ENCODE assay signal across 8 cellular contexts in the genomic region with DNA sequence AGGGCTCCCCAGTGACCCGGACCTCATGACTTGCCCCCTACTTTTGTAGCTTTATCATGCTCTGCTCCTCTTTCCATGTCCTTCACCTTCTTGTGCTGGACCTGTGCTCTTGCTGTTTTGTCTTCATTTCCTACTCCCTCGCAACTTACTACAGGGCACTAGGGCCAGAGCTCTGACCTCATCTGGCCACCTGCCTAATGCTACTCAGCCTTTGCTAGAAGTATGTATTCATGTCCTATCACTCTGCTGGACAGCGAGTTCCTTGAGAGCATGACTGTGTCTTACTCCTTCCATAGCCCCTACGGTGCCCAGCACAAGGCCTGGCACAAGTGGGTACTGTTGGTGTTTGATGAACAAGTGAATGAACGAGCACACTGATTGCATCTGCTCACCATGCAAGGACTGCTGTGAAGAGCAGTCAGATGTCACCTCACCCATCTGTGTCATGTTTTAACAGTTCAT. TPM values are rescaled to one million over a fixed set of nuclear protein-coding genes. Genes with fewer than 3 reads are reported as not detected.
A peak's percentile ranks its signal among the peaks of the same experiment; 100 is the strongest.
DNase-seq lines count a peak whose midpoint lies in the region; ATAC-seq and TF ChIP-seq lines count a peak whose summit lies in the region.

No MANE protein-coding gene starts in this region.

- H3K4me3 Mint-ChIP-seq in CD14-positive monocyte = peak overlapping the region; percentile 93 to 97
- peak overlapping the region; percentile 87 for H3K4me3 Mint-ChIP-seq in central memory CD8-positive, alpha-beta T cell
- H3K4me3 Mint-ChIP-seq in naive B cell = peak overlapping the region; percentile 67 to 99 (median 94)

- no peaks in the 10 kb centered on the region for H3K9me3 ChIP-seq in MG63

- H3K27me3 Mint-ChIP-seq in CD14-positive monocyte (ENCODE audit: low read depth in 3 of 3) = peaks cover 0 to 4% (median 3%) of the 10 kb centered on the region in 3 donors
- H3K27me3 Mint-ChIP-seq in central memory CD8-positive, alpha-beta T cell = no peaks in the 10 kb centered on the region
- H3K27me3 Mint-ChIP-seq in naive B cell = no peaks in the 10 kb centered on the region

- ATAC-seq in central memory CD8-positive, alpha-beta T cell (replicated peaks; ENCODE audit: extremely low read depth, poor library complexity, severe bottlenecking) = no peak
- ATAC-seq in naive B cell (ENCODE audit: low read depth in 2 of 2) = no peak
- no peak for ATAC-seq in HG02840 (IDR thresholded peaks at IDR 0.05; ENCODE audit: low FRiP score, unreplicated experiment)
- ATAC-seq in GM18868 (IDR thresholded peaks at IDR 0.05; ENCODE audit: unreplicated experiment) = no peak

- H3K36me3 ChIP-seq in MG63 = peaks cover 13% of the 10 kb centered on the region

- no peak for TF ChIP-seq CTCF in CD14-positive monocyte (IDR thresholded peaks at IDR 0.05)

- H3K4me3 ChIP-seq in MG63 = peak overlapping the region; percentile 97; the same call in 1 of the 2 replicates

- intact Hi-C loops in CD14-positive monocyte (cut with micrococcal nuclease) = loop anchor here in 1 of 2 donors (2.0 to 5.0 kb wide), 2 partner anchors 36 to 177 kb away; partner anchors contain the start of genes AUNIP and PAFAH2

- H3K27ac Mint-ChIP-seq in CD14-positive monocyte (peak overlapping the region in 4 of 7 donors; percentile 7 to 94 (median 34)), naive B cell (peak overlapping the region in 4 of 6 donors; percentile 19 to 96 (median 42))
- no peak overlapping the region for H3K27ac Mint-ChIP-seq in central memory CD8-positive, alpha-beta T cell (ENCODE audit: low read depth)

- H3K36me3 Mint-ChIP-seq in CD14-positive monocyte (peaks cover 20 to 34% of the 10 kb centered on the region in 2 donors), naive B cell (no peaks in the 10 kb centered on the region)
- peaks cover 30% of the 10 kb centered on the region for H3K36me3 Mint-ChIP-seq in central memory CD8-positive, alpha-beta T cell (ENCODE audit: insufficient read depth)

- H3K9me3 Mint-ChIP-seq in CD14-positive monocyte (peaks cover 0 to 2% (median 0%) of the 10 kb centered on the region in 7 donors), naive B cell (no peaks in the 10 kb centered on the region)
- no peaks in the 10 kb centered on the region for H3K9me3 Mint-ChIP-seq in central memory CD8-positive, alpha-beta T cell

- H3K27me3 ChIP-seq in MG63 = no peaks in the 10 kb centered on the region

- H3K4me1 Mint-ChIP-seq in CD14-positive monocyte (peaks cover 36% of the 10 kb centered on the region), naive B cell (peaks cover 34 to 43% (median 35%) of the 10 kb centered on the region in 3 donors)
- H3K4me1 Mint-ChIP-seq in central memory CD8-positive, alpha-beta T cell = peaks cover 33% of the 10 kb centered on the region

- DNase-seq in CD14-positive monocyte (ENCODE audit: low spot score) = no peak
- DNase-seq in MG63 = peak; percentile 82
- no peak for DNase-seq in central memory CD8-positive, alpha-beta T cell (ENCODE audit: low spot score in 2 of 2)
- DNase-seq in naive B cell = no peak
- no peak for DNase-seq in foreskin melanocyte
- no peak for DNase-seq in KBM-7

- in situ Hi-C loops in KBM-7 (cut with MboI; ENCODE audit: low pct_unique_long_range_greater_than_20kb, low sequenced_read_pairs) = no loop called here

RNA-seq across cellular contexts. Expression of gene MTFR1L, which starts 1.9 kb away (rescaled TPM):
- polyA plus RNA-seq in CD14-positive monocyte = 10 to 100 TPM; 67.3 to 69.9 TPM
- 18.2 and 24.3 TPM in 2 replicates for total RNA-seq in MG63 (2014; rRNA removed; shearing (Covaris generic); ENCODE audit: low replicate concordance)
- polyA plus RNA-seq in naive B cell (ENCODE audit: low read depth in 6 of 6) = 10 to 100 TPM; 31.9 to 70.8 (median 38.7) TPM

RNA-seq across cellular contexts. Expression of gene SELENON, which starts 21.7 kb away (rescaled TPM):
- polyA plus RNA-seq in CD14-positive monocyte = 1 to 10 TPM; 1.5 to 3.5 TPM
- 12.9 and 18.8 TPM in 2 replicates for total RNA-seq in MG63 (2014; rRNA removed; shearing (Covaris generic); ENCODE audit: low replicate concordance)
- 1 to 10 TPM; 1.2 to 3.3 (median 1.3) TPM for polyA plus RNA-seq in naive B cell (ENCODE audit: low read depth in 6 of 6)

RNA-seq across cellular contexts. Expression of gene AUNIP, which starts 37.6 kb away (rescaled TPM):
- polyA plus RNA-seq in CD14-positive monocyte (under 1 TPM; 0.44 TPM), naive B cell (ENCODE audit: low read depth in 6 of 6) (under 1 TPM in 1 of 6 donors, not detected in 5; 0.15 TPM)
- total RNA-seq in MG63 (2014; rRNA removed; shearing (Covaris generic); ENCODE audit: low replicate concordance) = 10.3 and 20.6 TPM in 2 replicates

RNA-seq across cellular contexts. Expression of gene PAQR7, which starts 53.8 kb away (rescaled TPM):
- 1 to 10 TPM in 1 of 2 donors, under 1 TPM in 1; 0.92 to 1.0 TPM for polyA plus RNA-seq in CD14-positive monocyte
- total RNA-seq in MG63 (2014; rRNA removed; shearing (Covaris generic); ENCODE audit: low replicate concordance) = 3.8 and 8.3 TPM in 2 replicates
- under 1 TPM in 4 of 6 donors, not detected in 2; 0.08 to 0.24 (median 0.12) TPM for polyA plus RNA-seq in naive B cell (ENCODE audit: low read depth in 6 of 6)
